Comparison of ENCODE assay signal across 12 cellular contexts in genomic region chr5:73121109-73121443, GRCh38. TPM values are rescaled to one million over a fixed set of nuclear protein-coding genes. Genes with fewer than 3 reads are reported as not detected.
A peak's percentile ranks its signal among the peaks of the same experiment; 100 is the strongest.
DNase-seq lines count a peak whose midpoint lies in the region; ATAC-seq and TF ChIP-seq lines count a peak whose summit lies in the region.
"Had no signal": no experiment of that assay in that cellular context is flagged by ENCODE, and none has a peak within 500 bp of the region (broad histone marks: within the 10 kb centered on the region; RNA-seq: fewer than 3 reads in every experiment).

No MANE protein-coding gene starts in this region.

- H3K27ac ChIP-seq in iPS-20b (ENCODE audit: low read length) (no peak overlapping the region), spleen (peak overlapping the region in 6 of 8 donors; percentile 82 to 92 (median 87))
- H3K27ac ChIP-seq: HL-60 had no signal

- no peak for ATAC-seq in HG02852 (IDR thresholded peaks at IDR 0.05; ENCODE audit: unreplicated experiment)
- no peak for ATAC-seq in GM18517 (IDR thresholded peaks at IDR 0.05; ENCODE audit: unreplicated experiment)

- H3K4me1 ChIP-seq in iPS-20b (ENCODE audit: insufficient read depth, low read length) (0 out of 2 replicates have a peak, but pooled peaks cover 4% of the 10 kb centered on the region), spleen (peaks cover 7 to 59% (median 21%) of the 10 kb centered on the region in 6 donors)

- no peak for TF ChIP-seq POLR2A in spleen (IDR thresholded peaks at IDR 0.05)

- H3K9me3 ChIP-seq in iPS-20b (ENCODE audit: insufficient read depth, low read depth, low read length), result no peaks in the 10 kb centered on the region
- H3K9me3 ChIP-seq in spleen, result peaks cover 0 to 6% (median 0%) of the 10 kb centered on the region in 8 donors

- peak; percentile 42 for DNase-seq in DMS53 (lab: John Stamatoyannopoulos, UW)
- no peak for DNase-seq in DMS53 treated with DMSO at 0.1 percent for 48 hours (lab: John Stamatoyannopoulos, UW; ENCODE audit: unreplicated experiment)
- DNase-seq in amniotic epithelial cell (ENCODE audit: low read depth), result peak; percentile 31
- no peak for DNase-seq in spleen
- DNase-seq in SIG-M5 treated with dmso at 0.1 percent for 504 hours (lab: John Stamatoyannopoulos, UW; ENCODE audit: unreplicated experiment), result no peak
- DNase-seq: activated effector memory CD4-positive, alpha-beta T cell treated with Interleukin-2 at 50 U/mL for 16 hours had no signal

- H3K9ac ChIP-seq in iPS-20b (ENCODE audit: low read depth, low read length), result peak overlapping the region; percentile 60; the same call in 1 of the 2 replicates

- H3K4me3 ChIP-seq in iPS-20b (ENCODE audit: low read length) (peak overlapping the region; percentile 84), spleen (peak overlapping the region in 7 of 8 donors; percentile 25 to 70 (median 46))

- H3K27me3 ChIP-seq in iPS-20b (ENCODE audit: insufficient read depth, low read length), result peaks cover 68% of the 10 kb centered on the region
- H3K27me3 ChIP-seq in spleen (replicated peaks in 1 of 7), result peaks cover 0 to 89% (median 26%) of the 10 kb centered on the region in 7 donors

- intact Hi-C loops in spleen (cut with DNase I; ENCODE audit: low total_unique reads), result no loop called here

- H3K36me3 ChIP-seq in iPS-20b (ENCODE audit: insufficient read depth, low read depth, low read length) (no peaks in the 10 kb centered on the region), spleen (peaks cover 0 to 15% (median 0%) of the 10 kb centered on the region in 6 donors)

- 23 to 42% (median 33%) methylated on average over 5 of the region's 5 CpGs for WGBS in spleen, 5 donors

- no peak for TF ChIP-seq CTCF in spleen (IDR thresholded peaks at IDR 0.05 in 8 of 11, conservative IDR thresholded peaks at IDR 0.05 in 3 of 11)

RNA-seq across cellular contexts. Expression of gene TMEM171, which starts 0.7 kb away (rescaled TPM):
- 10 to 100 TPM; 11.5 to 38.0 (median 23.3) TPM for total RNA-seq in spleen
- 1 to 10 TPM; 1.9 to 9.1 (median 2.6) TPM for polyA plus RNA-seq in spleen
- total RNA-seq: subcutaneous adipose tissue had no signal

RNA-seq across cellular contexts. Expression of gene TMEM174, which starts 51.9 kb away (rescaled TPM):
- not detected for total RNA-seq in spleen
- polyA plus RNA-seq in spleen, result not detected
- total RNA-seq: mucosa of gallbladder, subcutaneous adipose tissue had no signal

Comparison
In these comparisons a context has a peak if more than half of its experiments do, and no peak if none do; other contexts are left out.
1. DNase-seq: peak in DMS53 (single experiment) and amniotic epithelial cell (single experiment); none in DMS53 treated with DMSO at 0.1 percent for 48 hours (single experiment), spleen (single experiment) and SIG-M5 treated with dmso at 0.1 percent for 504 hours (single experiment).